22 cellular contexts compared by ENCODE assay signal in genomic region chr15:76674883-76675282, GRCh38.
DNase-seq lines count a peak whose midpoint lies in the region; ATAC-seq, FAIRE-seq and TF ChIP-seq lines count a peak whose summit lies in the region.
"Had no signal": no experiment of that assay in that cellular context is flagged by ENCODE, and none has a peak within 500 bp of the region (broad histone marks: within the 10 kb centered on the region; RNA-seq: fewer than 3 reads in every experiment).

No MANE protein-coding gene starts in this region.

- FAIRE-seq in astrocyte (lab: Jason Lieb, UNC): no peak
- FAIRE-seq: GM12892 had no signal

- H3K79me2 ChIP-seq in astrocyte (ENCODE audit: insufficient read depth, low read length): no peaks in the 10 kb centered on the region
- H3K79me2 ChIP-seq: parathyroid adenoma had no signal

- no peak overlapping the region for H3K9ac ChIP-seq in astrocyte (ENCODE audit: low read length)
- H3K9ac ChIP-seq: parathyroid adenoma had no signal

- in situ Hi-C loops in ACHN (cut with HindIII; ENCODE audit: low pct_ligation_motif_present, low pct_unique_long_range_greater_than_20kb, low sequenced_read_pairs): no loop called here

- no peaks in the 10 kb centered on the region for H3K9me3 Mint-ChIP-seq in astrocyte (ENCODE audit: unreplicated experiment)
- H3K9me3 Mint-ChIP-seq: CD4-positive, alpha-beta T cell; natural killer cell treated with Interleukin-12 subunit alpha and Interleukin-12 subunit beta and Interleukin-15 and Interleukin-18, amount 100 ng/mL, for 72 hours had no signal

- H4K20me1 ChIP-seq in astrocyte (ENCODE audit: insufficient read depth, low read length): no peaks in the 10 kb centered on the region

- ATAC-seq in HG02759 (IDR thresholded peaks at IDR 0.05; ENCODE audit: unreplicated experiment): no peak
- ATAC-seq in GM19035 (IDR thresholded peaks at IDR 0.05; ENCODE audit: unreplicated experiment): no peak
- ATAC-seq: A549; natural killer cell treated with Interleukin-12 subunit alpha and Interleukin-12 subunit beta and Interleukin-15 and Interleukin-18, amount 100 ng/mL, for 72 hours had no signal

- no peaks in the 10 kb centered on the region for H3K27me3 Mint-ChIP-seq in astrocyte (ENCODE audit: low read depth, unreplicated experiment)
- H3K27me3 Mint-ChIP-seq: activated naive CD8-positive, alpha-beta T cell; CD4-positive, alpha-beta T cell; natural killer cell treated with Interleukin-12 subunit alpha and Interleukin-12 subunit beta and Interleukin-15 and Interleukin-18, amount 100 ng/mL, for 72 hours had no signal

- H3K27me3 ChIP-seq in astrocyte (ENCODE audit: insufficient read depth, low read length): no peaks in the 10 kb centered on the region
- H3K27me3 ChIP-seq: cardiac muscle cell, sigmoid colon, uterus had no signal

- H3K4me1 ChIP-seq in astrocyte (ENCODE audit: insufficient read depth, low read length): no peaks in the 10 kb centered on the region
- H3K4me1 ChIP-seq: A549, parathyroid adenoma, sigmoid colon, uterus had no signal

- H3K36me3 Mint-ChIP-seq in astrocyte (ENCODE audit: low read depth, unreplicated experiment): no peaks in the 10 kb centered on the region
- H3K36me3 Mint-ChIP-seq: natural killer cell treated with Interleukin-12 subunit alpha and Interleukin-12 subunit beta and Interleukin-15 and Interleukin-18, amount 100 ng/mL, for 72 hours had no signal

- H3K36me3 ChIP-seq in astrocyte (ENCODE audit: insufficient read depth, low read length): no peaks in the 10 kb centered on the region
- H3K36me3 ChIP-seq: cardiac muscle cell, sigmoid colon, uterus had no signal

- peak; percentile 50 for DNase-seq in ACHN
- DNase-seq in HS-5 (ENCODE audit: low read depth): peak; percentile 15
- DNase-seq in astrocyte (ENCODE audit: low read depth): peak; percentile 77
- peak; percentile 23 to 52 for DNase-seq in foreskin fibroblast
- no peak for DNase-seq in ureter (ENCODE audit: low spot score)
- DNase-seq in CD1c-positive myeloid dendritic cell (ENCODE audit: extremely low spot score): no peak
- DNase-seq: activated CD4-positive, alpha-beta T cell treated with anti-CD3 and anti-CD28 coated beads for 1 hour; CD4-positive, alpha-beta T cell; GOT3; Karpas-422; NCI-H1092; NCI-H526; sigmoid colon; uterus had no signal

- H3K4me1 Mint-ChIP-seq in astrocyte (ENCODE audit: low read depth, unreplicated experiment): peaks cover 10% of the 10 kb centered on the region

- H3K27ac ChIP-seq in astrocyte (ENCODE audit: low read depth, low read length): no peak overlapping the region
- H3K27ac ChIP-seq: A549, cardiac muscle cell, parathyroid adenoma, sigmoid colon, uterus had no signal

- no peak overlapping the region for H3K27ac Mint-ChIP-seq in astrocyte (ENCODE audit: unreplicated experiment)
- H3K27ac Mint-ChIP-seq: activated naive CD8-positive, alpha-beta T cell; CD4-positive, alpha-beta T cell; natural killer cell treated with Interleukin-12 subunit alpha and Interleukin-12 subunit beta and Interleukin-15 and Interleukin-18, amount 100 ng/mL, for 72 hours had no signal

- no peak overlapping the region for H3K4me3 ChIP-seq in astrocyte (ENCODE audit: insufficient read depth, low read depth, low read length)
- no peak overlapping the region for H3K4me3 ChIP-seq in foreskin fibroblast (ENCODE audit: low read depth in 1 of 2, low read length in 2 of 2)
- H3K4me3 ChIP-seq: A549, cardiac muscle cell, sigmoid colon, uterus had no signal

- H2AFZ ChIP-seq in astrocyte (ENCODE audit: low read depth, low read length): no peak overlapping the region
- H2AFZ ChIP-seq: parathyroid adenoma had no signal

- no peaks in the 10 kb centered on the region for H3K9me3 ChIP-seq in astrocyte (ENCODE audit: insufficient read depth, low read depth, low read length)
- H3K9me3 ChIP-seq: A549, sigmoid colon, uterus had no signal

- no peak for TF ChIP-seq CTCF in astrocyte (IDR thresholded peaks at IDR 0.05; ENCODE audit: insufficient read depth, low read depth, low read length)
- TF ChIP-seq CTCF in foreskin fibroblast (IDR thresholded peaks at IDR 0.05; ENCODE audit: low read depth, low read length): no peak

- no peak overlapping the region for H3K4me2 ChIP-seq in astrocyte (ENCODE audit: low read length)
- H3K4me2 ChIP-seq: A549 had no signal

- no peak overlapping the region for H3K4me3 Mint-ChIP-seq in astrocyte (ENCODE audit: unreplicated experiment)
- H3K4me3 Mint-ChIP-seq: activated naive CD8-positive, alpha-beta T cell; CD4-positive, alpha-beta T cell; natural killer cell treated with Interleukin-12 subunit alpha and Interleukin-12 subunit beta and Interleukin-15 and Interleukin-18, amount 100 ng/mL, for 72 hours had no signal

Comparison
In these comparisons a context has a peak if more than half of its experiments do, and no peak if none do; other contexts are left out.
1. DNase-seq: peak in ACHN (single experiment), HS-5 (single experiment), astrocyte (single experiment) and foreskin fibroblast (2 of 2); none in ureter (single experiment) and CD1c-positive myeloid dendritic cell (single experiment).